In the genomic region with DNA sequence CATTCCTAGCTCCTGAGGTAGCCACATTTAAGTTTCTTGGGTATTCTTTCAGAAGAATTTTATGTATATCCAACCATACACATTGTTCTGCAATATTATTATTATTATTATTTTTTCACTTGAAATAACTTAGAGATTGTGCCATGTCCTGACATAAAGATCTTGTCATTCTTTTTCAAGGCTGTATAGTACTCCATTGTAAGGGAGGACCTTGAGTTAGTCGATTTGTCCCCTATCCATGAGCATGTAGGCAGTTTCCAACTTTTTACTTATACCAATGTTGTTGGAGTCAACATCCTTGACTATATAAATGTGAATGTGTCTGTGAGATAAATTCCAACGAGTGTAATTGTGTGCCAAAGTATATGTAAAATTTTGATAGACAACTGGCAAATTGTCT, we compare ENCODE assay signal across 22 cellular contexts. TPM values are rescaled to one million over a fixed set of nuclear protein-coding genes. Genes with fewer than 3 reads are reported as not detected.
DNase-seq lines count a peak whose midpoint lies in the region; ATAC-seq and TF ChIP-seq lines count a peak whose summit lies in the region.
"Had no signal": no experiment of that assay in that cellular context is flagged by ENCODE, and none has a peak within 500 bp of the region (broad histone marks: within the 10 kb centered on the region; RNA-seq: fewer than 3 reads in every experiment).

No MANE protein-coding gene starts in this region.

- H3K36me3 ChIP-seq in OCI-LY3 (replicated peaks; ENCODE audit: low read depth, low read length) (no peaks in the 10 kb centered on the region), endocrine pancreas (ENCODE audit: control insufficient read depth, insufficient read depth, low read length) (no peaks in the 10 kb centered on the region), neural progenitor cell (no peaks in the 10 kb centered on the region)
- H3K36me3 ChIP-seq: ascending aorta, right atrium auricular region, transverse colon had no signal

- H3K4me1 ChIP-seq in OCI-LY3 (ENCODE audit: low read length), result no peaks in the 10 kb centered on the region
- H3K4me1 ChIP-seq in endocrine pancreas (ENCODE audit: control insufficient read depth, insufficient read depth, low read length), result peaks cover 4% of the 10 kb centered on the region
- H3K4me1 ChIP-seq in neural progenitor cell, result peaks cover 3% of the 10 kb centered on the region

- no peak for TF ChIP-seq POLR2A in erythroblast (IDR thresholded peaks at IDR 0.05; ENCODE audit: low read length)

- intact Hi-C loops in activated CD8-positive, alpha-beta T cell treated with anti-CD3 and anti-CD28 coated beads for 36 hours (cut with micrococcal nuclease), result loop anchor here (5.0 kb wide), 1 partner anchor 62 kb away; a partner anchor contains a TSS

- peak overlapping the region; percentile 57 for H3K4me3 Mint-ChIP-seq in activated CD8-positive, alpha-beta T cell treated with anti-CD3 and anti-CD28 coated beads, Interleukin-2, amount 10 ng/mL, durations not matched to agents 7 days and 5 days
- H3K4me3 Mint-ChIP-seq in activated CD8-positive, alpha-beta T cell treated with anti-CD3 and anti-CD28 coated beads for 36 hours, result no peak overlapping the region
- peak overlapping the region; percentile 35 for H3K4me3 Mint-ChIP-seq in neural progenitor cell

- no peaks in the 10 kb centered on the region for H3K9me3 Mint-ChIP-seq in activated CD8-positive, alpha-beta T cell treated with anti-CD3 and anti-CD28 coated beads, Interleukin-2, amount 10 ng/mL, durations not matched to agents 7 days and 5 days (ENCODE audit: insufficient read depth)
- no peaks in the 10 kb centered on the region for H3K9me3 Mint-ChIP-seq in activated CD8-positive, alpha-beta T cell treated with anti-CD3 and anti-CD28 coated beads for 36 hours
- no peaks in the 10 kb centered on the region for H3K9me3 Mint-ChIP-seq in neural progenitor cell
- H3K9me3 Mint-ChIP-seq: activated CD4-positive, alpha-beta T cell treated with anti-CD3 and anti-CD28 coated beads, Interleukin-2, amount 10 ng/mL, durations not matched to agents 7 days and 5 days; activated naive CD4-positive, alpha-beta T cell treated with anti-CD3 and anti-CD28 coated beads, Interleukin-2, amount 50 U/mL, for 72 hours; mesothelial cell of epicardium; nephron had no signal

- H2AFZ ChIP-seq in OCI-LY3 (ENCODE audit: low read depth, low read length), result no peak overlapping the region
- no peak overlapping the region for H2AFZ ChIP-seq in neural progenitor cell (replicated peaks)

- no peak for ATAC-seq in activated CD8-positive, alpha-beta T cell treated with anti-CD3 and anti-CD28 coated beads, Interleukin-2, amount 10 ng/mL, durations not matched to agents 7 days and 5 days
- ATAC-seq in activated CD8-positive, alpha-beta T cell treated with anti-CD3 and anti-CD28 coated beads for 36 hours, result no peak
- ATAC-seq: Right ventricle myocardium inferior had no signal

- H3K4me1 Mint-ChIP-seq in activated CD8-positive, alpha-beta T cell treated with anti-CD3 and anti-CD28 coated beads, Interleukin-2, amount 10 ng/mL, durations not matched to agents 7 days and 5 days (ENCODE audit: low read depth), result peaks cover 20% of the 10 kb centered on the region
- H3K4me1 Mint-ChIP-seq in activated CD8-positive, alpha-beta T cell treated with anti-CD3 and anti-CD28 coated beads for 36 hours (ENCODE audit: low read depth), result peaks cover 11% of the 10 kb centered on the region
- peaks cover 19% of the 10 kb centered on the region for H3K4me1 Mint-ChIP-seq in neural progenitor cell

- H3K4me2 ChIP-seq in OCI-LY3 (ENCODE audit: low read length) (peak overlapping the region; percentile 77), neural progenitor cell (no peak overlapping the region)

- H3K27ac ChIP-seq in OCI-LY3 (ENCODE audit: low read length) (no peak overlapping the region), neural progenitor cell (no peak overlapping the region)
- H3K27ac ChIP-seq: ascending aorta, right atrium auricular region, transverse colon had no signal

- H3K27ac Mint-ChIP-seq in activated CD8-positive, alpha-beta T cell treated with anti-CD3 and anti-CD28 coated beads, Interleukin-2, amount 10 ng/mL, durations not matched to agents 7 days and 5 days, result no peak overlapping the region
- no peak overlapping the region for H3K27ac Mint-ChIP-seq in activated CD8-positive, alpha-beta T cell treated with anti-CD3 and anti-CD28 coated beads for 36 hours
- H3K27ac Mint-ChIP-seq in neural progenitor cell, result no peak overlapping the region
- H3K27ac Mint-ChIP-seq: activated CD4-positive, alpha-beta T cell treated with anti-CD3 and anti-CD28 coated beads, Interleukin-2, amount 10 ng/mL, durations not matched to agents 7 days and 5 days; activated naive CD4-positive, alpha-beta T cell treated with anti-CD3 and anti-CD28 coated beads, Interleukin-2, amount 50 U/mL, for 72 hours; mesothelial cell of epicardium; nephron had no signal

- no peaks in the 10 kb centered on the region for H3K79me2 ChIP-seq in OCI-LY3 (ENCODE audit: low read length)
- no peaks in the 10 kb centered on the region for H3K79me2 ChIP-seq in neural progenitor cell (ENCODE audit: low read depth)

- H3K9ac ChIP-seq in OCI-LY3 (ENCODE audit: low read length) (no peak overlapping the region; the same call in 1 of the 2 replicates), endocrine pancreas (ENCODE audit: control insufficient read depth, insufficient read depth, low read length) (no peak overlapping the region), neural progenitor cell (no peak overlapping the region)

- peaks cover 40% of the 10 kb centered on the region for H3K27me3 ChIP-seq in OCI-LY3 (ENCODE audit: low read depth, low read length)
- no peaks in the 10 kb centered on the region for H3K27me3 ChIP-seq in endocrine pancreas (ENCODE audit: control insufficient read depth, insufficient read depth, low read length)
- peaks cover 100% of the 10 kb centered on the region for H3K27me3 ChIP-seq in neural progenitor cell

- H3K27me3 Mint-ChIP-seq in activated CD8-positive, alpha-beta T cell treated with anti-CD3 and anti-CD28 coated beads, Interleukin-2, amount 10 ng/mL, durations not matched to agents 7 days and 5 days (ENCODE audit: low read depth), result peaks cover 56% of the 10 kb centered on the region
- peaks cover 61% of the 10 kb centered on the region for H3K27me3 Mint-ChIP-seq in activated CD8-positive, alpha-beta T cell treated with anti-CD3 and anti-CD28 coated beads for 36 hours
- peaks cover 71% of the 10 kb centered on the region for H3K27me3 Mint-ChIP-seq in neural progenitor cell (ENCODE audit: insufficient read depth, low read depth)

- H3F3A ChIP-seq in neural progenitor cell (ENCODE audit: low read depth), result peaks cover 14% of the 10 kb centered on the region

- H3K9me3 ChIP-seq in OCI-LY3 (ENCODE audit: insufficient read depth, low read length), result no peaks in the 10 kb centered on the region
- no peaks in the 10 kb centered on the region for H3K9me3 ChIP-seq in endocrine pancreas (ENCODE audit: control insufficient read depth, low read length)
- H3K9me3 ChIP-seq in neural progenitor cell (ENCODE audit: low read depth), result no peaks in the 10 kb centered on the region
- H3K9me3 ChIP-seq: ascending aorta, transverse colon had no signal

- no peak for DNase-seq in activated CD8-positive, alpha-beta T cell treated with anti-CD3 and anti-CD28 coated beads, Interleukin-2, amount 10 ng/mL, durations not matched to agents 7 days and 5 days
- no peak for DNase-seq in activated CD8-positive, alpha-beta T cell treated with anti-CD3 and anti-CD28 coated beads for 36 hours
- no peak for DNase-seq in neural progenitor cell (ENCODE audit: low spot score)
- DNase-seq in erythroblast (lab: John Stamatoyannopoulos, UW), result no peak
- no peak for DNase-seq in NCI-H524 (lab: John Stamatoyannopoulos, UW)
- no peak for DNase-seq in OCI-M1 (lab: John Stamatoyannopoulos, UW)
- DNase-seq: cortex of kidney, GOT3 had no signal

- POLR2A ChIA-PET in activated CD8-positive, alpha-beta T cell treated with anti-CD3 and anti-CD28 coated beads, Interleukin-2, amount 10 ng/mL, durations not matched to agents 7 days and 5 days (lab: Charles Lee), result no interaction called here
- POLR2A ChIA-PET in activated CD8-positive, alpha-beta T cell treated with anti-CD3 and anti-CD28 coated beads for 36 hours (lab: Charles Lee), result interaction anchor here (0.6 kb wide), 1 partner anchor 294 kb away, joined by 3 read pairs; no protein-coding TSS in a partner anchor

- no peaks in the 10 kb centered on the region for H4K20me1 ChIP-seq in OCI-LY3 (ENCODE audit: insufficient read depth, low read length)
- H4K20me1 ChIP-seq in neural progenitor cell (ENCODE audit: low read depth), result peaks cover 35% of the 10 kb centered on the region

- H3K4me3 ChIP-seq in OCI-LY3 (ENCODE audit: low read length) (peak overlapping the region; percentile 84), endocrine pancreas (ENCODE audit: control insufficient read depth, insufficient read depth, low read length) (peak overlapping the region; percentile 70), neural progenitor cell (no peak overlapping the region)

- no peak for TF ChIP-seq CTCF in activated CD8-positive, alpha-beta T cell treated with anti-CD3 and anti-CD28 coated beads for 36 hours (IDR thresholded peaks at IDR 0.05)
- no peak for TF ChIP-seq CTCF in OCI-LY3 (IDR thresholded peaks at IDR 0.05; ENCODE audit: low read depth, low read length)
- TF ChIP-seq CTCF in neural progenitor cell (IDR thresholded peaks at IDR 0.05), result no peak

- H3K36me3 Mint-ChIP-seq in activated CD8-positive, alpha-beta T cell treated with anti-CD3 and anti-CD28 coated beads, Interleukin-2, amount 10 ng/mL, durations not matched to agents 7 days and 5 days (ENCODE audit: low read depth), result peaks cover 2% of the 10 kb centered on the region
- no peaks in the 10 kb centered on the region for H3K36me3 Mint-ChIP-seq in activated CD8-positive, alpha-beta T cell treated with anti-CD3 and anti-CD28 coated beads for 36 hours (ENCODE audit: low read depth)
- no peaks in the 10 kb centered on the region for H3K36me3 Mint-ChIP-seq in neural progenitor cell
- H3K36me3 Mint-ChIP-seq: mesothelial cell of epicardium had no signal

- CTCF ChIA-PET in activated CD8-positive, alpha-beta T cell treated with anti-CD3 and anti-CD28 coated beads, Interleukin-2, amount 10 ng/mL, durations not matched to agents 7 days and 5 days (lab: Charles Lee), result interaction anchor here (0.8 to 1.9 kb wide), 2 partner anchors 59 to 82 kb away, joined by 3 to 9 read pairs; no protein-coding TSS in a partner anchor
- CTCF ChIA-PET in activated CD8-positive, alpha-beta T cell treated with anti-CD3 and anti-CD28 coated beads for 36 hours (lab: Charles Lee), result interaction anchor here (0.9 to 1.5 kb wide), 2 partner anchors 9 to 26 kb away, joined by 3 read pairs; no protein-coding TSS in a partner anchor

RNA-seq across cellular contexts. Expression of a gene that starts 0.9 kb away (rescaled TPM):
- not detected for total RNA-seq in activated CD8-positive, alpha-beta T cell treated with anti-CD3 and anti-CD28 coated beads, Interleukin-2, amount 10 ng/mL, durations not matched to agents 7 days and 5 days
- total RNA-seq in activated CD8-positive, alpha-beta T cell treated with anti-CD3 and anti-CD28 coated beads for 36 hours, result under 1 TPM; 0.11 to 0.29 TPM
- total RNA-seq in neural progenitor cell (ENCODE audit: low replicate concordance), result 0.40 TPM in 1 of 2 replicates, not detected in the other
- total RNA-seq: activated CD4-positive, alpha-beta T cell treated with anti-CD3 and anti-CD28 coated beads, Interleukin-2, amount 10 ng/mL, durations not matched to agents 7 days and 5 days; ascending aorta; cardiac septum; CD4-positive, alpha-beta memory T cell; fibroblast of lung; liver; Right ventricle myocardium inferior; transverse colon had no signal

RNA-seq across cellular contexts. Expression of a gene that starts 10.0 kb away (rescaled TPM):
- 10 to 100 TPM; 32.0 to 32.3 TPM for total RNA-seq in activated CD8-positive, alpha-beta T cell treated with anti-CD3 and anti-CD28 coated beads, Interleukin-2, amount 10 ng/mL, durations not matched to agents 7 days and 5 days
- total RNA-seq in activated CD8-positive, alpha-beta T cell treated with anti-CD3 and anti-CD28 coated beads for 36 hours, result 10 to 100 TPM; 41.5 to 42.0 TPM
- 1.5 and 6.3 TPM in 2 replicates for total RNA-seq in neural progenitor cell (ENCODE audit: low replicate concordance)
